ENCODE assay signal across 8 cellular contexts in the genomic region with DNA sequence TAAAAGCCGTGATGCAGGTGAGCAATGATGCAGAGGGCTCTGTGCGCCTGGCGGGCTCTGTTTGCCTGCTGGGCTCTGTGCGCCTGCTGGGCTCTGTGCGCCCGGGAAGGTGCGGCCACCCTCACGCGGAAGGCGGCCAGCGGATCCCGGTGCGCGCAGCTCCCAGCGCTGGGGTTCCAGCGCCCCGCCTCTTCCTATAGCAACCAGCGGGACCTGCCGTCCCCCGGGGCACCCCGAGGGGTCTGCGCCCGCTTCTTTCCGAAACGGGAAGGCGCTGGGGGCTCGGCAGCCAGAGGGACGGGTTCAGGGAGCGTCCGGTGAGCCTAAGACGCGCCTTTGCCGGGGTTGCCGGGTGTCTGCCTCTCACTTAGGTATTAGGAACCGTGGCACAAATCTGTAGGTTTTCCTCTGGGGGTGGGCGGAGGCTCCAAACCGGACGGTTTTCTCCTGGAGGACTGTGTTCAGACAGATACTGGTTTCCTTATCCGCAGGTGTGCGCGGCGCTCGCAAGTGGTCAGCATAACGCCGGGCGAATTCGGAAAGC. TPM values are rescaled to one million over a fixed set of nuclear protein-coding genes. Genes with fewer than 3 reads are reported as not detected.
DNase-seq lines count a peak whose midpoint lies in the region; ATAC-seq and TF ChIP-seq lines count a peak whose summit lies in the region.

No MANE protein-coding gene starts in this region.

- TF ChIP-seq POLR2A in ovary (IDR thresholded peaks at IDR 0.05) = no peak

- peak overlapping the region; percentile 74 for H3K4me3 Mint-ChIP-seq in GM23338

- TF ChIP-seq CTCF in AG04450 (IDR thresholded peaks at IDR 0.05; ENCODE audit: low read depth, low read length) (no peak), GM23338 (conservative IDR thresholded peaks at IDR 0.05; ENCODE audit: low read depth in 2 of 2) (no peak), VCaP (conservative IDR thresholded peaks at IDR 0.05) (no peak), fibroblast of pulmonary artery (IDR thresholded peaks at IDR 0.05; ENCODE audit: low read length, missing control alignments) (no peak), ovary (IDR thresholded peaks at IDR 0.05) (no peak)

- H3K27me3 ChIP-seq in AG04450 (ENCODE audit: control insufficient read depth, insufficient read depth, low read length) (peaks cover 13% of the 10 kb centered on the region), GM23338 (ENCODE audit: insufficient read depth) (peaks cover 14% of the 10 kb centered on the region; the same call in 1 of the 2 replicates), ovary (no peaks in the 10 kb centered on the region)

- DNase-seq in AG04450 (ENCODE audit: low read depth, low spot score) = no peak
- peak; percentile 70 for DNase-seq in GM23338 (ENCODE audit: low spot score)
- peak; percentile 20 for DNase-seq in fibroblast of pulmonary artery (ENCODE audit: low read depth)
- no peak for DNase-seq in ovary

- peaks cover 20% of the 10 kb centered on the region for H3K27me3 Mint-ChIP-seq in GM23338 (ENCODE audit: insufficient read depth, low read depth, poor library complexity)

- no peaks in the 10 kb centered on the region for H3K9me3 Mint-ChIP-seq in GM23338

- no peaks in the 10 kb centered on the region for H3K79me2 ChIP-seq in GM23338 (replicated peaks; ENCODE audit: insufficient read depth)

- peak overlapping the region; percentile 95 for H2AFZ ChIP-seq in GM23338

- peak overlapping the region; percentile 95 for H3K4me2 ChIP-seq in GM23338

- no peaks in the 10 kb centered on the region; the same call in 2 of the 3 replicates for H3K36me3 Mint-ChIP-seq in GM23338 (ENCODE audit: low read depth)

- no peaks in the 10 kb centered on the region for H4K20me1 ChIP-seq in GM23338 (replicated peaks; ENCODE audit: insufficient read depth)

- CTCF ChIA-PET in AG04450 (lab: Charles Lee) = no interaction called here

- H3K27ac Mint-ChIP-seq in GM23338 = no peak overlapping the region

- H3K27ac ChIP-seq in AG04450 (ENCODE audit: low read depth, low read length) (no peak overlapping the region), GM23338 (ENCODE audit: low read depth) (no peak overlapping the region), VCaP (peak overlapping the region; percentile 65), ovary (no peak overlapping the region)

- POLR2A ChIA-PET in AG04450 (lab: Yijun Ruan, JAX) = interaction anchor here (0.9 kb wide), 1 partner anchor 32 kb away, joined by 4 read pairs; the partner anchor contains the start of gene PRMT2

- ATAC-seq in GM23338 (peak; percentile 70), HG02884 (IDR thresholded peaks at IDR 0.05; ENCODE audit: unreplicated experiment) (no peak), GM18517 (IDR thresholded peaks at IDR 0.05; ENCODE audit: unreplicated experiment) (no peak), HG03378 (IDR thresholded peaks at IDR 0.05; ENCODE audit: unreplicated experiment) (no peak)

- no peaks in the 10 kb centered on the region for H3F3A ChIP-seq in GM23338 (replicated peaks; ENCODE audit: low read depth)

- H3K4me1 ChIP-seq in GM23338 (ENCODE audit: insufficient read depth) (peaks cover 12% of the 10 kb centered on the region; the same call in 1 of the 2 replicates), ovary (ENCODE audit: insufficient read depth) (peaks cover 2% of the 10 kb centered on the region)

- H3K9me2 ChIP-seq in GM23338 (ENCODE audit: insufficient read depth) = peaks cover 4% of the 10 kb centered on the region; the same call in 1 of the 2 replicates

- H3K36me3 ChIP-seq in GM23338 (ENCODE audit: insufficient read depth) = no peaks in the 10 kb centered on the region
- no peaks in the 10 kb centered on the region for H3K36me3 ChIP-seq in ovary

- 1 to 2% (median 1%) methylated on average over 41 to 47 of the region's 47 CpGs for WGBS in ovary, 3 donors

- peaks cover 9% of the 10 kb centered on the region for H3K4me1 Mint-ChIP-seq in GM23338

- intact Hi-C loops in ovary (cut with DNase I) = no loop called here

- H3K9me3 ChIP-seq in AG04450 (ENCODE audit: control insufficient read depth, insufficient read depth, low read length) (peaks cover 4% of the 10 kb centered on the region; the same call in 1 of the 2 replicates), ovary (no peaks in the 10 kb centered on the region)

- no peak for TF ChIP-seq EP300 in ovary (IDR thresholded peaks at IDR 0.05)

- peak overlapping the region; percentile 62 for H3K4me3 ChIP-seq in AG04450 (ENCODE audit: low read depth, low read length)
- H3K4me3 ChIP-seq in GM23338 = peak overlapping the region; percentile 82
- peak overlapping the region; percentile 60 for H3K4me3 ChIP-seq in fibroblast of pulmonary artery (replicated peaks; ENCODE audit: low read depth, low read length)
- peak overlapping the region; percentile 3 for H3K4me3 ChIP-seq in ovary

TF ChIP-seq in GM23338, 12 proteins besides CTCF, POLR2A, EP300 and RAD21:
- peak; percentile 14; the same call in 1 of the 2 replicates for TF ChIP-seq POLR2AphosphoS5 (IDR thresholded peaks at IDR 0.05; ENCODE audit: low read depth)
- TF ChIP-seq, protein P1, sequence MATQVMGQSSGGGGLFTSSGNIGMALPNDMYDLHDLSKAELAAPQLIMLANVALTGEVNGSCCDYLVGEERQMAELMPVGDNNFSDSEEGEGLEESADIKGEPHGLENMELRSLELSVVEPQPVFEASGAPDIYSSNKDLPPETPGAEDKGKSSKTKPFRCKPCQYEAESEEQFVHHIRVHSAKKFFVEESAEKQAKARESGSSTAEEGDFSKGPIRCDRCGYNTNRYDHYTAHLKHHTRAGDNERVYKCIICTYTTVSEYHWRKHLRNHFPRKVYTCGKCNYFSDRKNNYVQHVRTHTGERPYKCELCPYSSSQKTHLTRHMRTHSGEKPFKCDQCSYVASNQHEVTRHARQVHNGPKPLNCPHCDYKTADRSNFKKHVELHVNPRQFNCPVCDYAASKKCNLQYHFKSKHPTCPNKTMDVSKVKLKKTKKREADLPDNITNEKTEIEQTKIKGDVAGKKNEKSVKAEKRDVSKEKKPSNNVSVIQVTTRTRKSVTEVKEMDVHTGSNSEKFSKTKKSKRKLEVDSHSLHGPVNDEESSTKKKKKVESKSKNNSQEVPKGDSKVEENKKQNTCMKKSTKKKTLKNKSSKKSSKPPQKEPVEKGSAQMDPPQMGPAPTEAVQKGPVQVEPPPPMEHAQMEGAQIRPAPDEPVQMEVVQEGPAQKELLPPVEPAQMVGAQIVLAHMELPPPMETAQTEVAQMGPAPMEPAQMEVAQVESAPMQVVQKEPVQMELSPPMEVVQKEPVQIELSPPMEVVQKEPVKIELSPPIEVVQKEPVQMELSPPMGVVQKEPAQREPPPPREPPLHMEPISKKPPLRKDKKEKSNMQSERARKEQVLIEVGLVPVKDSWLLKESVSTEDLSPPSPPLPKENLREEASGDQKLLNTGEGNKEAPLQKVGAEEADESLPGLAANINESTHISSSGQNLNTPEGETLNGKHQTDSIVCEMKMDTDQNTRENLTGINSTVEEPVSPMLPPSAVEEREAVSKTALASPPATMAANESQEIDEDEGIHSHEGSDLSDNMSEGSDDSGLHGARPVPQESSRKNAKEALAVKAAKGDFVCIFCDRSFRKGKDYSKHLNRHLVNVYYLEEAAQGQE (IDR thresholded peaks at IDR 0.05; ENCODE audit: unreplicated experiment) = no peak

RNA-seq across cellular contexts. Expression of gene PRMT2, which starts 31.8 kb away (rescaled TPM):
- polyA plus RNA-seq in AG04450 (2011; rRNA removed) = 140 and 153 TPM in 2 replicates
- polyA minus RNA-seq in AG04450 (2011; rRNA and poly(A)+ RNA removed) = 91.5 and 106 TPM in 2 replicates
- 56.9 and 65.1 TPM in 2 replicates for total RNA-seq in GM23338 (2014; rRNA removed; shearing (Covaris generic))
- polyA plus RNA-seq in GM23338 (2016; fragmentation: Nextera tagmentation; extraction: Ambion mirVana) = 43.2 and 51.9 TPM in 2 replicates
- 100 to 1,000 TPM in 2 of 7 donors, 10 to 100 TPM in 5; 62.6 to 125 (median 98.1) TPM for total RNA-seq in ovary
- 100 to 1,000 TPM in 1 of 2 donors, 10 to 100 TPM in 1; 80.9 to 124 TPM for polyA plus RNA-seq in ovary

Comparison
In these comparisons a context has a peak if more than half of its experiments do, and no peak if none do; other contexts are left out.
1. DNase-seq: peak in GM23338 (single experiment) and fibroblast of pulmonary artery (single experiment); none in AG04450 (single experiment) and ovary (0 of 5).
2. H3K4me3 ChIP-seq: peak in every context shown above with its lines; median percentile 82 in GM23338; 62 in AG04450; 60 in fibroblast of pulmonary artery; 3 in ovary.